In the genomic region with DNA sequence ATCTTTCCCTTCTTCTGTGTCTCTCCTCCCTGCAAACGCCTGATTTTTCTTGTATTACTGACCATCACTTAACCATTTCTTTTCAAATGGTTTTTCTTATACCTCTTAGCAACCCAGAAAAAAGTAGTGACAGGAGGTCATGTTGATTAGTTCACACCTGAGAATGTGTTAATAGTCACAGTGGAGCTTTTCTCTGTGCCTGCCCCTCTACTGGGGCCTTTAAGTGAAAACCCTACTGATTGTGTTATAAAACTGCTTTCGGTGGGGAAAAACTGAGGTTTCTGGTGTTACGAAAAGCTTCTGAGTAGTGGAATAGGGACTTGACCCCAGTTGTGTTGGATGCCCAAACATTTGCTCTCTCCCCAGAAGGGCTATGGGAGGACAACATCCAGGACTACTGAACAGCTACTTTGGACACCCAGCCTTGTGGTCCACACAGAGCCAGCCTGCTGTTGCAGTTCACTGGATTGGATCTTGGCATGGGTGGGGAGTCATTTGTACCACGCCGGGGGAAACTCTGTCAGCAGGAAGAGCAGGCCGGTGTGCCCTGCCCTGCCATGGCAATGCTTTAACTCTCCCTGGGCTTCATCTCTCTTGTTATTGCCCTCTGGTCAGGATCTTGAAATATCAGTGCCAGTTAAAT, we compare ENCODE assay signal across 16 cellular contexts. TPM values are rescaled to one million over a fixed set of nuclear protein-coding genes. Genes with fewer than 3 reads are reported as not detected.
DNase-seq lines count a peak whose midpoint lies in the region; ATAC-seq, FAIRE-seq and TF ChIP-seq lines count a peak whose summit lies in the region.
"Had no signal": no experiment of that assay in that cellular context is flagged by ENCODE, and none has a peak within 500 bp of the region (broad histone marks: within the 10 kb centered on the region; RNA-seq: fewer than 3 reads in every experiment).

No MANE protein-coding gene starts in this region.

- dilution Hi-C loops in keratinocyte (cut with MboI; ENCODE audit: extremely low pct_ligation_motif_present, low sequenced_read_pairs): no loop called here

- peak overlapping the region; percentile 93 for H3K4me2 ChIP-seq in keratinocyte (ENCODE audit: control insufficient read depth, extremely low read depth, insufficient read depth, low read depth, low read length)

- H3K36me3 ChIP-seq in keratinocyte (ENCODE audit: control insufficient read depth in 2 of 2, extremely low read depth in 1 of 2, insufficient read depth in 2 of 2, low read length in 2 of 2): peaks cover 6 to 16% of the 10 kb centered on the region in 2 experiments
- H3K36me3 ChIP-seq: ascending aorta had no signal

- H3K4me1 Mint-ChIP-seq in activated naive CD4-positive, alpha-beta T cell treated with anti-CD3 and anti-CD28 coated beads, Interleukin-2, amount 50 U/mL, for 24 hours: peaks cover 28% of the 10 kb centered on the region
- H3K4me1 Mint-ChIP-seq in activated naive CD8-positive, alpha-beta T cell treated with anti-CD3 and anti-CD28 coated beads for 36 hours: peaks cover 50% of the 10 kb centered on the region
- peaks cover 5% of the 10 kb centered on the region for H3K4me1 Mint-ChIP-seq in type B pancreatic cell (ENCODE audit: unreplicated experiment)

- H2AFZ ChIP-seq in keratinocyte (ENCODE audit: control insufficient read depth, low read length): no peak overlapping the region

- H3K27ac Mint-ChIP-seq in activated naive CD4-positive, alpha-beta T cell treated with anti-CD3 and anti-CD28 coated beads, Interleukin-2, amount 50 U/mL, for 24 hours: peak overlapping the region; percentile 13
- H3K27ac Mint-ChIP-seq in activated naive CD8-positive, alpha-beta T cell treated with anti-CD3 and anti-CD28 coated beads for 36 hours: peak overlapping the region; percentile 73
- peak overlapping the region; percentile 97 for H3K27ac Mint-ChIP-seq in type B pancreatic cell
- H3K27ac Mint-ChIP-seq: nephron progenitor cell had no signal

- H3K4me3 Mint-ChIP-seq in activated naive CD4-positive, alpha-beta T cell treated with anti-CD3 and anti-CD28 coated beads, Interleukin-2, amount 50 U/mL, for 24 hours: no peak overlapping the region
- peak overlapping the region; percentile 33 for H3K4me3 Mint-ChIP-seq in activated naive CD8-positive, alpha-beta T cell treated with anti-CD3 and anti-CD28 coated beads for 36 hours
- no peak overlapping the region for H3K4me3 Mint-ChIP-seq in type B pancreatic cell
- H3K4me3 Mint-ChIP-seq: nephron progenitor cell had no signal

- peak overlapping the region; percentile 98 for H3K27ac ChIP-seq in keratinocyte (ENCODE audit: control insufficient read depth, insufficient read depth, low read length)
- H3K27ac ChIP-seq: ascending aorta, HL-60 had no signal

- H3K9me1 ChIP-seq in keratinocyte (ENCODE audit: control insufficient read depth, extremely low read depth, insufficient read depth, low read length): no peaks in the 10 kb centered on the region

- FAIRE-seq in keratinocyte (lab: Jason Lieb, UNC): no peak

- peaks cover 85% of the 10 kb centered on the region for H3K4me1 ChIP-seq in keratinocyte (ENCODE audit: control insufficient read depth, extremely low read depth, insufficient read depth, low read length)
- H3K4me1 ChIP-seq: ascending aorta had no signal

- H3K9me3 ChIP-seq in keratinocyte (ENCODE audit: control insufficient read depth, low read depth, low read length): no peaks in the 10 kb centered on the region
- H3K9me3 ChIP-seq: ascending aorta had no signal

- H3K9ac ChIP-seq in keratinocyte (ENCODE audit: control insufficient read depth, extremely low read depth, insufficient read depth, low read length): peak overlapping the region; percentile 79

- no peak for ATAC-seq in GM19395 (IDR thresholded peaks at IDR 0.05; ENCODE audit: unreplicated experiment)
- no peak for ATAC-seq in HG03039 (IDR thresholded peaks at IDR 0.05; ENCODE audit: unreplicated experiment)
- ATAC-seq: right cardiac atrium had no signal

- no peak for DNase-seq in activated naive CD4-positive, alpha-beta T cell treated with anti-CD3 and anti-CD28 coated beads, Interleukin-2, amount 50 U/mL, for 16 hours
- no peak for DNase-seq in activated naive CD8-positive, alpha-beta T cell treated with anti-CD3 and anti-CD28 coated beads for 36 hours
- DNase-seq in keratinocyte (ENCODE audit: low read depth, low spot score) (no peak), type B pancreatic cell (ENCODE audit: extremely low spot score, unreplicated experiment) (no peak), GF-D8 (lab: John Stamatoyannopoulos, UW) (no peak)
- DNase-seq: NCI-H1417; NCI-H345; nephron progenitor cell; right cardiac atrium; stimulated activated CD4-positive, alpha-beta T cell treated with anti-CD3 and anti-CD28 coated beads, Interleukin-4, amount 100 ng/mL, for 1 hour had no signal

- H3K36me3 Mint-ChIP-seq in activated naive CD4-positive, alpha-beta T cell treated with anti-CD3 and anti-CD28 coated beads, Interleukin-2, amount 50 U/mL, for 24 hours: no peaks in the 10 kb centered on the region
- peaks cover 2% of the 10 kb centered on the region for H3K36me3 Mint-ChIP-seq in activated naive CD8-positive, alpha-beta T cell treated with anti-CD3 and anti-CD28 coated beads for 36 hours
- H3K36me3 Mint-ChIP-seq in type B pancreatic cell: peaks cover 5% of the 10 kb centered on the region

- TF ChIP-seq CTCF in keratinocyte (optimal IDR thresholded peaks at IDR 0.05 in 1 of 3, IDR thresholded peaks at IDR 0.05 in 1 of 3, conservative IDR thresholded peaks at IDR 0.05 in 1 of 3; ENCODE audit: extremely low read depth in 1 of 3, insufficient read depth in 2 of 3, low read length in 3 of 3) (no peak), type B pancreatic cell (conservative IDR thresholded peaks at IDR 0.05) (no peak)

- no peaks in the 10 kb centered on the region for H3K27me3 ChIP-seq in keratinocyte (ENCODE audit: control insufficient read depth, extremely low read depth, insufficient read depth, low read length)
- H3K27me3 ChIP-seq: ascending aorta had no signal

- peak overlapping the region in 2 of 3 experiments; percentile 49 to 62 for H3K4me3 ChIP-seq in keratinocyte (ENCODE audit: control insufficient read depth in 2 of 3, extremely low read depth in 1 of 3, insufficient read depth in 2 of 3, low read depth in 1 of 3, low read length in 3 of 3)
- H3K4me3 ChIP-seq: ascending aorta had no signal

- H3K27me3 Mint-ChIP-seq in activated naive CD4-positive, alpha-beta T cell treated with anti-CD3 and anti-CD28 coated beads, Interleukin-2, amount 50 U/mL, for 24 hours: no peaks in the 10 kb centered on the region
- H3K27me3 Mint-ChIP-seq in activated naive CD8-positive, alpha-beta T cell treated with anti-CD3 and anti-CD28 coated beads for 36 hours: peaks cover 16% of the 10 kb centered on the region
- no peaks in the 10 kb centered on the region for H3K27me3 Mint-ChIP-seq in type B pancreatic cell

- no peaks in the 10 kb centered on the region for H3K9me3 Mint-ChIP-seq in activated naive CD4-positive, alpha-beta T cell treated with anti-CD3 and anti-CD28 coated beads, Interleukin-2, amount 50 U/mL, for 24 hours
- no peaks in the 10 kb centered on the region for H3K9me3 Mint-ChIP-seq in activated naive CD8-positive, alpha-beta T cell treated with anti-CD3 and anti-CD28 coated beads for 36 hours
- H3K9me3 Mint-ChIP-seq in type B pancreatic cell: no peaks in the 10 kb centered on the region
- H3K9me3 Mint-ChIP-seq: nephron progenitor cell had no signal

- H4K20me1 ChIP-seq in keratinocyte (ENCODE audit: control insufficient read depth, extremely low read depth, insufficient read depth, low read length): no peaks in the 10 kb centered on the region

- H3K79me2 ChIP-seq in keratinocyte (ENCODE audit: control insufficient read depth, insufficient read depth, low read length): peaks cover 75% of the 10 kb centered on the region

RNA-seq across cellular contexts. Expression of gene GPR87, which starts 10.3 kb away (rescaled TPM):
- total RNA-seq in activated naive CD8-positive, alpha-beta T cell treated with anti-CD3 and anti-CD28 coated beads for 36 hours: not detected
- polyA plus RNA-seq in keratinocyte: 90.0 to 109 TPM (median 106 TPM) in 3 replicates
- polyA plus RNA-seq in keratinocyte (2011; ENCODE audit: low read depth): 28.6 TPM
- 73.2 and 137 TPM in 2 replicates for polyA plus RNA-seq in keratinocyte (2011; cell fraction: cytosol; rRNA removed)
- polyA plus RNA-seq in keratinocyte (2011; cell fraction: nucleus; rRNA removed): 90.2 and 112 TPM in 2 replicates
- polyA plus RNA-seq in keratinocyte (2012; ENCODE audit: low replicate concordance): 61.5 and 81.1 TPM in 2 replicates
- polyA minus RNA-seq in keratinocyte: 21.8 to 63.5 TPM (median 53.6 TPM) in 3 replicates
- 28.8 TPM for polyA minus RNA-seq in keratinocyte (2011; cell fraction: cytosol; rRNA and poly(A)+ RNA removed)
- 18.7 and 35.1 TPM in 2 replicates for polyA minus RNA-seq in keratinocyte (2011; cell fraction: nucleus; rRNA and poly(A)+ RNA removed)
- 5.5 and 28.9 TPM in 2 replicates for total RNA-seq in type B pancreatic cell (ENCODE audit: low replicate concordance)
- total RNA-seq: ascending aorta, liver, right cardiac atrium had no signal
- polyA plus RNA-seq: liver, right cardiac atrium had no signal

RNA-seq across cellular contexts. Expression of gene P2RY13, which starts 23.1 kb away (rescaled TPM):
- total RNA-seq in activated naive CD8-positive, alpha-beta T cell treated with anti-CD3 and anti-CD28 coated beads for 36 hours: not detected
- not detected in 3 replicates for polyA plus RNA-seq in keratinocyte
- not detected for polyA plus RNA-seq in keratinocyte (2011; ENCODE audit: low read depth)
- polyA plus RNA-seq in keratinocyte (2011; cell fraction: cytosol; rRNA removed): not detected in 2 replicates
- not detected in 2 replicates for polyA plus RNA-seq in keratinocyte (2011; cell fraction: nucleus; rRNA removed)
- polyA plus RNA-seq in keratinocyte (2012; ENCODE audit: low replicate concordance): not detected in 2 replicates
- not detected in 3 replicates for polyA minus RNA-seq in keratinocyte
- not detected for polyA minus RNA-seq in keratinocyte (2011; cell fraction: cytosol; rRNA and poly(A)+ RNA removed)
- polyA minus RNA-seq in keratinocyte (2011; cell fraction: nucleus; rRNA and poly(A)+ RNA removed): not detected in 2 replicates
- total RNA-seq in type B pancreatic cell (ENCODE audit: low replicate concordance): not detected in 2 replicates

RNA-seq across cellular contexts. Expression of gene P2RY14, which starts 27.9 kb away (rescaled TPM):
- 1 to 10 TPM; 1.5 to 2.5 TPM for total RNA-seq in activated naive CD8-positive, alpha-beta T cell treated with anti-CD3 and anti-CD28 coated beads for 36 hours
- polyA plus RNA-seq in keratinocyte: not detected in 3 replicates
- not detected for polyA plus RNA-seq in keratinocyte (2011; ENCODE audit: low read depth)
- polyA plus RNA-seq in keratinocyte (2011; cell fraction: cytosol; rRNA removed): not detected in 2 replicates
- polyA plus RNA-seq in keratinocyte (2011; cell fraction: nucleus; rRNA removed): not detected in 2 replicates
- polyA plus RNA-seq in keratinocyte (2012; ENCODE audit: low replicate concordance): 0.13 TPM in 1 of 2 replicates, not detected in the other
- polyA minus RNA-seq in keratinocyte: not detected in 3 replicates
- polyA minus RNA-seq in keratinocyte (2011; cell fraction: cytosol; rRNA and poly(A)+ RNA removed): not detected
- not detected in 2 replicates for polyA minus RNA-seq in keratinocyte (2011; cell fraction: nucleus; rRNA and poly(A)+ RNA removed)
- total RNA-seq in type B pancreatic cell (ENCODE audit: low replicate concordance): 0.14 and 0.60 TPM in 2 replicates

Comparison
In these comparisons a context has a peak if more than half of its experiments do, and no peak if none do; other contexts are left out.
1. H3K27ac Mint-ChIP-seq: peak in every context shown above with its lines; median percentile 97 in type B pancreatic cell; 73 in activated naive CD8-positive, alpha-beta T cell treated with anti-CD3 and anti-CD28 coated beads for 36 hours; 13 in activated naive CD4-positive, alpha-beta T cell treated with anti-CD3 and anti-CD28 coated beads, Interleukin-2, amount 50 U/mL, for 24 hours.